Comparison of ENCODE assay signal across 15 cellular contexts in genomic region chr1:169103002-169103401, GRCh38. TPM values are rescaled to one million over a fixed set of nuclear protein-coding genes. Genes with fewer than 3 reads are reported as not detected.
DNase-seq lines count a peak whose midpoint lies in the region; ATAC-seq, FAIRE-seq and TF ChIP-seq lines count a peak whose summit lies in the region.
"Had no signal": no experiment of that assay in that cellular context is flagged by ENCODE, and none has a peak within 500 bp of the region (broad histone marks: within the 10 kb centered on the region; RNA-seq: fewer than 3 reads in every experiment).

No MANE protein-coding gene starts in this region.

- no peak for ATAC-seq in HG02840 (IDR thresholded peaks at IDR 0.05; ENCODE audit: low FRiP score, unreplicated experiment)
- ATAC-seq: WTC11 had no signal

- H3K79me2 ChIP-seq in keratinocyte (ENCODE audit: control insufficient read depth, insufficient read depth, low read length) = peaks cover 13% of the 10 kb centered on the region

- no peak overlapping the region for H2AFZ ChIP-seq in keratinocyte (ENCODE audit: control insufficient read depth, low read length)

- no peaks in the 10 kb centered on the region for H3K9me3 ChIP-seq in Peyer's patch
- H3K9me3 ChIP-seq in keratinocyte (ENCODE audit: control insufficient read depth, low read depth, low read length) = no peaks in the 10 kb centered on the region
- H3K9me3 ChIP-seq: testis had no signal

- TF ChIP-seq CTCF in Peyer's patch (IDR thresholded peaks at IDR 0.05) (no peak), keratinocyte (optimal IDR thresholded peaks at IDR 0.05 in 1 of 3, IDR thresholded peaks at IDR 0.05 in 1 of 3, conservative IDR thresholded peaks at IDR 0.05 in 1 of 3; ENCODE audit: extremely low read depth in 1 of 3, insufficient read depth in 2 of 3, low read length in 3 of 3) (no peak)

- no peak for TF ChIP-seq POLR2A in Peyer's patch (IDR thresholded peaks at IDR 0.05)

- no peak overlapping the region for H3K9ac ChIP-seq in keratinocyte (ENCODE audit: control insufficient read depth, extremely low read depth, insufficient read depth, low read length)

- H3K9me1 ChIP-seq in keratinocyte (ENCODE audit: control insufficient read depth, extremely low read depth, insufficient read depth, low read length) = no peaks in the 10 kb centered on the region

- peak overlapping the region in 3 of 4 donors; percentile 11 to 53 (median 46) for H3K4me3 ChIP-seq in Peyer's patch
- H3K4me3 ChIP-seq in keratinocyte (ENCODE audit: control insufficient read depth in 2 of 3, extremely low read depth in 1 of 3, insufficient read depth in 2 of 3, low read depth in 1 of 3, low read length in 3 of 3) = peak overlapping the region in 1 of 3 experiments; percentile 18
- H3K4me3 ChIP-seq: testis had no signal

- H3K4me1 ChIP-seq in Peyer's patch (peaks cover 0 to 12% (median 3%) of the 10 kb centered on the region in 4 donors), keratinocyte (ENCODE audit: control insufficient read depth, extremely low read depth, insufficient read depth, low read length) (peaks cover 23% of the 10 kb centered on the region)

- peak overlapping the region; percentile 72 for H3K4me2 ChIP-seq in keratinocyte (ENCODE audit: control insufficient read depth, extremely low read depth, insufficient read depth, low read depth, low read length)

- FAIRE-seq in keratinocyte (lab: Jason Lieb, UNC) = no peak
- FAIRE-seq: GM18507, GM19239 had no signal

- H3K27ac ChIP-seq in Peyer's patch (peak overlapping the region in 3 of 4 donors; percentile 91 to 94 (median 91)), keratinocyte (ENCODE audit: control insufficient read depth, insufficient read depth, low read length) (no peak overlapping the region)
- H3K27ac ChIP-seq: testis had no signal

- H3K36me3 ChIP-seq in Peyer's patch (no peaks in the 10 kb centered on the region), keratinocyte (ENCODE audit: control insufficient read depth in 2 of 2, extremely low read depth in 1 of 2, insufficient read depth in 2 of 2, low read length in 2 of 2) (no peaks in the 10 kb centered on the region)

- H4K20me1 ChIP-seq in keratinocyte (ENCODE audit: control insufficient read depth, extremely low read depth, insufficient read depth, low read length) = no peaks in the 10 kb centered on the region

- H3K27me3 ChIP-seq in Peyer's patch (no peaks in the 10 kb centered on the region), keratinocyte (ENCODE audit: control insufficient read depth, extremely low read depth, insufficient read depth, low read length) (peaks cover 30% of the 10 kb centered on the region)
- H3K27me3 ChIP-seq: testis had no signal

- dilution Hi-C loops in keratinocyte (cut with MboI; ENCODE audit: extremely low pct_ligation_motif_present, low sequenced_read_pairs) = no loop called here

- peak; percentile 24 for DNase-seq in DMS153 (lab: John Stamatoyannopoulos, UW)
- DNase-seq in Peyer's patch = peak in 1 of 3 donors; percentile 59
- DNase-seq in keratinocyte (ENCODE audit: low read depth, low spot score) = no peak
- DNase-seq in pons (ENCODE audit: low spot score) = peak; percentile 42
- no peak for DNase-seq in NCI-H2171 (lab: John Stamatoyannopoulos, UW)
- DNase-seq in glomerular visceral epithelial cell (ENCODE audit: extremely low spot score) = no peak
- DNase-seq in GM19240 (ENCODE audit: insufficient read length, low spot score) = no peak
- DNase-seq: activated effector memory CD4-positive, alpha-beta T cell treated with anti-CD3 and anti-CD28 coated beads, Interleukin-2, amount 50 U/mL, for 16 hours; NCI-H1694 treated with DMSO at 0.1 percent for 48 hours; NCI-H526 treated with DMSO at 0.1 percent for 48 hours; testis had no signal

RNA-seq across cellular contexts. Expression of gene ATP1B1, which starts 3.5 kb away (rescaled TPM):
- total RNA-seq in Peyer's patch = 100 to 1,000 TPM in 3 of 4 donors, 10 to 100 TPM in 1; 70.1 to 659 (median 499) TPM
- polyA plus RNA-seq in keratinocyte = 21.1 to 32.8 TPM (median 30.0 TPM) in 3 replicates
- polyA plus RNA-seq in keratinocyte (2011; ENCODE audit: low read depth) = 32.4 TPM
- 11.2 and 16.6 TPM in 2 replicates for polyA plus RNA-seq in keratinocyte (2011; cell fraction: cytosol; rRNA removed)
- 23.9 and 33.4 TPM in 2 replicates for polyA plus RNA-seq in keratinocyte (2011; cell fraction: nucleus; rRNA removed)
- polyA plus RNA-seq in keratinocyte (2012; ENCODE audit: low replicate concordance) = 35.0 and 37.8 TPM in 2 replicates
- polyA minus RNA-seq in keratinocyte = 8.4 to 29.2 TPM (median 15.0 TPM) in 3 replicates
- polyA minus RNA-seq in keratinocyte (2011; cell fraction: cytosol; rRNA and poly(A)+ RNA removed) = 22.6 TPM
- 18.6 and 28.9 TPM in 2 replicates for polyA minus RNA-seq in keratinocyte (2011; cell fraction: nucleus; rRNA and poly(A)+ RNA removed)

Comparison
In these comparisons a context has a peak if more than half of its experiments do, and no peak if none do; other contexts are left out.
1. DNase-seq: peak in DMS153 (single experiment) and pons (single experiment); none in keratinocyte (single experiment), NCI-H2171 (single experiment), glomerular visceral epithelial cell (single experiment) and GM19240 (single experiment).